ENCODE assay signal across 16 cellular contexts in the genomic region with DNA sequence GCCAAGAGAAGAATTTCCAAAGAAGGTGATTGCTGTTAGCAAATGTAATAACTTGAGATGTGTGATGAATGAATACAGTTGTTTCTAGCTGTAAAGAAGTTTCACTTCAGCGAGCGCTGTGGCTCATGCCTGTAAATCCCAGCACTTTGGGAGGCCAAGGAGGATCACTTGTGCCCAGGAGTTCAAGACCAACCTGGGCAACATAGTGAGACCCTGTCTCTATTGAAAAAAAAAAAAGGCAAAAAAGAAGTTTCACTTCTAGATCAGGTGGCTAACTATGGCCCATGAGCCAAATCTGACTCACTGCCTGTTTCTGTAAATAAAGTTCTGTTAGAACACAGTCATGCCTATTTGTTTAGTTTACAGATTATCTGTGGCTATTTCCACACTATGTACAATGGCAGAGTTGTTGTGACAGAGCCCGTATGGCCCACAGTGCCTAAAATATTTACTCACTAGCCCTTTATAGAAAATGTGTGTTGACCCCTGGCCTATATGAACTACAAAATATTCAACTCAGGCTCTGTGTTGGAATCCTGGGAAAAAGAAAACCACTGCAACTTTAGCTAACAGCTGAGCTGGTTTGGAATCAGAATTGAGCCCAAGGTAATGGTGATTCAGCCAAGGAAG. TPM values are rescaled to one million over a fixed set of nuclear protein-coding genes. Genes with fewer than 3 reads are reported as not detected.
DNase-seq lines count a peak whose midpoint lies in the region; ATAC-seq, FAIRE-seq and TF ChIP-seq lines count a peak whose summit lies in the region.
"Had no signal": no experiment of that assay in that cellular context is flagged by ENCODE, and none has a peak within 500 bp of the region (broad histone marks: within the 10 kb centered on the region; RNA-seq: fewer than 3 reads in every experiment).

No MANE protein-coding gene starts in this region.

- peaks cover 19% of the 10 kb centered on the region for H3K4me1 Mint-ChIP-seq in astrocyte (ENCODE audit: low read depth, unreplicated experiment)
- H3K4me1 Mint-ChIP-seq: activated naive CD4-positive, alpha-beta T cell treated with anti-CD3 and anti-CD28 coated beads, Interleukin-2, amount 10 ng/mL, durations not matched to agents 7 days and 5 days; B cell; stimulated activated memory B cell treated with anti-CD40 and anti-IgM and Interleukin-4, amounts not matched to agents 10 μg/mL and 1 μg/mL and 100 μg/mL, for 72 hours had no signal

- H3K9me3 Mint-ChIP-seq in astrocyte (ENCODE audit: unreplicated experiment), result peaks cover 3% of the 10 kb centered on the region
- H3K9me3 Mint-ChIP-seq: activated CD4-positive, alpha-beta memory T cell treated with anti-CD3 and anti-CD28 coated beads for 36 hours; activated naive CD4-positive, alpha-beta T cell treated with anti-CD3 and anti-CD28 coated beads, Interleukin-2, amount 10 ng/mL, durations not matched to agents 7 days and 5 days had no signal

- ATAC-seq in HG02852 (IDR thresholded peaks at IDR 0.05; ENCODE audit: unreplicated experiment), result peak; percentile 38
- ATAC-seq: stimulated activated memory B cell treated with anti-CD40 and anti-IgM and Interleukin-4, amounts not matched to agents 10 μg/mL and 1 μg/mL and 100 μg/mL, for 72 hours had no signal

- H3K9me2 ChIP-seq in hepatocyte (replicated peaks; ENCODE audit: insufficient read depth), result no peaks in the 10 kb centered on the region

- H3K27me3 ChIP-seq in astrocyte (ENCODE audit: insufficient read depth, low read length) (no peaks in the 10 kb centered on the region), hepatocyte (no peaks in the 10 kb centered on the region)

- H3K27ac Mint-ChIP-seq in astrocyte (ENCODE audit: unreplicated experiment), result peak overlapping the region; percentile 98
- H3K27ac Mint-ChIP-seq: activated CD4-positive, alpha-beta memory T cell treated with anti-CD3 and anti-CD28 coated beads for 36 hours; activated naive CD4-positive, alpha-beta T cell treated with anti-CD3 and anti-CD28 coated beads, Interleukin-2, amount 10 ng/mL, durations not matched to agents 7 days and 5 days; B cell; stimulated activated memory B cell treated with anti-CD40 and anti-IgM and Interleukin-4, amounts not matched to agents 10 μg/mL and 1 μg/mL and 100 μg/mL, for 72 hours had no signal

- H3K27me3 Mint-ChIP-seq in astrocyte (ENCODE audit: low read depth, unreplicated experiment), result no peaks in the 10 kb centered on the region
- H3K27me3 Mint-ChIP-seq: activated CD4-positive, alpha-beta memory T cell treated with anti-CD3 and anti-CD28 coated beads for 36 hours; activated naive CD4-positive, alpha-beta T cell treated with anti-CD3 and anti-CD28 coated beads, Interleukin-2, amount 10 ng/mL, durations not matched to agents 7 days and 5 days; B cell; stimulated activated memory B cell treated with anti-CD40 and anti-IgM and Interleukin-4, amounts not matched to agents 10 μg/mL and 1 μg/mL and 100 μg/mL, for 72 hours had no signal

- H3K36me3 ChIP-seq in astrocyte (ENCODE audit: insufficient read depth, low read length) (no peaks in the 10 kb centered on the region), hepatocyte (replicated peaks; ENCODE audit: insufficient read depth, low read depth) (no peaks in the 10 kb centered on the region)

- peak; percentile 98 for FAIRE-seq in astrocyte (lab: Jason Lieb, UNC)

- H3K4me3 Mint-ChIP-seq in astrocyte (ENCODE audit: unreplicated experiment), result peak overlapping the region; percentile 47
- H3K4me3 Mint-ChIP-seq: activated CD4-positive, alpha-beta memory T cell treated with anti-CD3 and anti-CD28 coated beads for 36 hours; activated naive CD4-positive, alpha-beta T cell treated with anti-CD3 and anti-CD28 coated beads, Interleukin-2, amount 10 ng/mL, durations not matched to agents 7 days and 5 days; B cell; stimulated activated memory B cell treated with anti-CD40 and anti-IgM and Interleukin-4, amounts not matched to agents 10 μg/mL and 1 μg/mL and 100 μg/mL, for 72 hours had no signal

- H3K79me2 ChIP-seq in astrocyte (ENCODE audit: insufficient read depth, low read length) (no peaks in the 10 kb centered on the region), hepatocyte (no peaks in the 10 kb centered on the region)

- H3K4me2 ChIP-seq in astrocyte (ENCODE audit: low read length) (peak overlapping the region; percentile 42), hepatocyte (no peak overlapping the region)

- no peak overlapping the region for H2AFZ ChIP-seq in astrocyte (ENCODE audit: low read depth, low read length)
- H2AFZ ChIP-seq in hepatocyte, result no peak overlapping the region

- peak overlapping the region; percentile 51 for H3K9ac ChIP-seq in astrocyte (ENCODE audit: low read length)

- H3K9me3 ChIP-seq in astrocyte (ENCODE audit: insufficient read depth, low read depth, low read length) (peaks cover 2% of the 10 kb centered on the region), hepatocyte (ENCODE audit: low read depth) (no peaks in the 10 kb centered on the region)

- H3K4me3 ChIP-seq in astrocyte (ENCODE audit: insufficient read depth, low read depth, low read length), result no peak overlapping the region
- no peak overlapping the region for H3K4me3 ChIP-seq in hepatocyte
- H3K4me3 ChIP-seq: coronary artery had no signal

- no peaks in the 10 kb centered on the region for H4K20me1 ChIP-seq in astrocyte (ENCODE audit: insufficient read depth, low read length)
- no peaks in the 10 kb centered on the region for H4K20me1 ChIP-seq in hepatocyte (ENCODE audit: insufficient read depth, poor library complexity, severe bottlenecking)

- TF ChIP-seq CTCF in astrocyte (IDR thresholded peaks at IDR 0.05; ENCODE audit: insufficient read depth, low read depth, low read length), result no peak
- TF ChIP-seq CTCF in hepatocyte (IDR thresholded peaks at IDR 0.05; ENCODE audit: poor library complexity), result no peak

- H3K36me3 Mint-ChIP-seq in astrocyte (ENCODE audit: low read depth, unreplicated experiment), result peaks cover 2% of the 10 kb centered on the region
- H3K36me3 Mint-ChIP-seq: activated CD4-positive, alpha-beta memory T cell treated with anti-CD3 and anti-CD28 coated beads for 36 hours; activated naive CD4-positive, alpha-beta T cell treated with anti-CD3 and anti-CD28 coated beads, Interleukin-2, amount 10 ng/mL, durations not matched to agents 7 days and 5 days; stimulated activated memory B cell treated with anti-CD40 and anti-IgM and Interleukin-4, amounts not matched to agents 10 μg/mL and 1 μg/mL and 100 μg/mL, for 72 hours had no signal

- WGBS in hepatocyte (ENCODE audit: low lambda C conversion rate, missing lambda C conversion rate), result 78% methylated on average over 3 of the region's 3 CpGs

- H3K4me1 ChIP-seq in astrocyte (ENCODE audit: insufficient read depth, low read length) (peaks cover 31% of the 10 kb centered on the region), hepatocyte (ENCODE audit: insufficient read depth) (no peaks in the 10 kb centered on the region)

- DNase-seq in AG08395 (ENCODE audit: low spot score) (peak; percentile 34), astrocyte (ENCODE audit: low read depth) (peak; percentile 66), hepatocyte (ENCODE audit: low spot score) (no peak), T-helper 9 cell (no peak), middle frontal gyrus (ENCODE audit: extremely low spot score, low spot score) (no peak)
- DNase-seq in activated effector memory CD4-positive, alpha-beta T cell treated with anti-CD3 and anti-CD28 coated beads, Interleukin-2, amount 50 U/mL, for 16 hours, result no peak
- no peak for DNase-seq in stimulated activated CD4-positive, alpha-beta T cell treated with anti-CD3 and anti-CD28 coated beads, Interleukin-1b, Interleukin-23, amount 100 ng/mL, for 48 hours
- DNase-seq: activated CD4-positive, alpha-beta memory T cell treated with anti-CD3 and anti-CD28 coated beads for 36 hours; activated naive CD4-positive, alpha-beta T cell treated with anti-CD3 and anti-CD28 coated beads, Interleukin-2, amount 10 ng/mL, durations not matched to agents 7 days and 5 days; GF-D8; NCI-H2029; T-helper 2 cell had no signal

- H3K27ac ChIP-seq in astrocyte (ENCODE audit: low read depth, low read length), result peak overlapping the region; percentile 83
- H3K27ac ChIP-seq in hepatocyte, result peak overlapping the region; percentile 54
- H3K27ac ChIP-seq: coronary artery had no signal

RNA-seq across cellular contexts. Expression of gene PRPS1, which starts 54.1 kb away (rescaled TPM):
- total RNA-seq in astrocyte, result 155 and 161 TPM in 2 replicates
- 59.2 and 68.4 TPM in 2 replicates for total RNA-seq in hepatocyte
- 38.7 and 41.1 TPM in 2 replicates for polyA plus RNA-seq in hepatocyte

Comparison
In these comparisons a context has a peak if more than half of its experiments do, and no peak if none do; other contexts are left out.
1. DNase-seq: peak in AG08395 (single experiment) and astrocyte (single experiment); none in hepatocyte (single experiment), T-helper 9 cell (single experiment), activated effector memory CD4-positive, alpha-beta T cell treated with anti-CD3 and anti-CD28 coated beads, Interleukin-2, amount 50 U/mL, for 16 hours (single experiment), middle frontal gyrus (single experiment) and stimulated activated CD4-positive, alpha-beta T cell treated with anti-CD3 and anti-CD28 coated beads, Interleukin-1b, Interleukin-23, amount 100 ng/mL, for 48 hours (single experiment).